ENCODE assay signal across 26 cellular contexts in the genomic region with DNA sequence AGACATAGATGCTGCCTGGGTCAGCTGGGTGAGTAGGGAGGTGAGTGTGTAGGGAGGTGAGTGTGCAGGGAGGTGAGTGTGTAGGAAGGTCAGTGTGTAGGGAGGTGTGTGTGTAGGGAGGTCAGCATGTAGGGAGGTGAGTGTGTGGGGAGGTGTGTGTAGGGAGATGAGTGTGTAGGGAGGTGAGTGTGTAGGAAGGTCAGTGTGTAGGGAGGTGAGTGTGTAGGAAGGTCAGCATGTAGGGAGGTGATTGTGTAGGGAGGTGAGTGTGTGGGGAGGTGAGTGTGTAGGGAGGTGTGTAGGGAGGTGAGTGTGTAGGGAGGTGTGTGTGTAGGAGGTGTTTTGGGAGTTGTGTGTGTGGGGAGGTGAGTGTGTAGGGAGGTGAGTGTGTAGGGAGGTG.
"Had no signal": no experiment of that assay in that cellular context is flagged by ENCODE, and none has a peak within 500 bp of the region (broad histone marks: within the 10 kb centered on the region; RNA-seq: fewer than 3 reads in every experiment).

No MANE protein-coding gene starts in this region.

- FAIRE-seq: small intestine had no signal

- H3K79me2 ChIP-seq: parathyroid adenoma had no signal

- H3K36me3 ChIP-seq: ovary, right lobe of liver, sigmoid colon, suprapubic skin, tibial artery, transverse colon, upper lobe of left lung, uterus had no signal

- DNase-seq: naive B cell; naive thymus-derived CD8-positive, alpha-beta T cell; nephron progenitor cell; occipital lobe; ovary; sigmoid colon; stimulated activated CD4-positive, alpha-beta T cell treated with anti-CD3 and anti-CD28 coated beads, Interleukin-15, amount 100 ng/mL, for 24 hours; stimulated activated CD4-positive, alpha-beta T cell treated with anti-CD3 and anti-CD28 coated beads, Interleukin-2, amount 100 ng/mL, for 24 hours; stimulated activated CD4-positive, alpha-beta T cell treated with anti-CD3 and anti-CD28 coated beads, Interleukin-2, amount 100 ng/mL, for 48 hours; stimulated activated CD4-positive, alpha-beta T cell treated with anti-CD3 and anti-CD28 coated beads, Interleukin-4, amount 100 ng/mL, for 24 hours; stimulated activated naive B cell treated with anti-CD40 and anti-IgM and Interleukin-4, amounts not matched to agents 10 μg/mL and 1 μg/mL and 100 μg/mL, for 72 hours; stimulated activated naive CD4-positive, alpha-beta T cell treated with Interleukin-2 at 50 U/mL for 16 hours; substantia nigra; testis; tibial artery; upper lobe of left lung; uterus had no signal

- H3K27ac ChIP-seq: ovary, parathyroid adenoma, psoas muscle, right lobe of liver, sigmoid colon, suprapubic skin, testis, tibial artery, transverse colon, upper lobe of left lung, uterus had no signal

- ATAC-seq: naive thymus-derived CD8-positive, alpha-beta T cell; natural killer cell treated with Interleukin-12 subunit alpha and Interleukin-12 subunit beta and Interleukin-15 and Interleukin-18, amount 100 ng/mL, for 72 hours; psoas muscle; right cardiac atrium; right lobe of liver; stimulated activated effector memory CD8-positive, alpha-beta T cell treated with anti-CD3 and anti-CD28 coated beads, Interleukin-12 subunit alpha, Interleukin-12 subunit beta, amount 100 ng/mL, for 72 hours; stimulated activated naive B cell treated with anti-CD40 and anti-IgM and Interleukin-4, amounts not matched to agents 10 μg/mL and 1 μg/mL and 100 μg/mL, for 72 hours had no signal

- H3K4me1 ChIP-seq: parathyroid adenoma, psoas muscle, right lobe of liver, sigmoid colon, suprapubic skin, testis, tibial artery, transverse colon, upper lobe of left lung, uterus had no signal

- H2AFZ ChIP-seq: parathyroid adenoma had no signal

- H3K4me3 ChIP-seq: ovary, psoas muscle, right lobe of liver, sigmoid colon, suprapubic skin, testis, tibial artery, transverse colon, upper lobe of left lung, uterus had no signal

- H3K27me3 ChIP-seq: ovary, right lobe of liver, sigmoid colon, testis, transverse colon, upper lobe of left lung, uterus had no signal

- H3K9ac ChIP-seq: parathyroid adenoma had no signal

- H3K9me3 ChIP-seq: ovary, psoas muscle, right lobe of liver, sigmoid colon, suprapubic skin, testis, transverse colon, upper lobe of left lung, uterus had no signal
